In genomic region chrX:119758682-119759332, GRCh38 we compare ENCODE assay signal across 8 cellular contexts. TPM values are rescaled to one million over a fixed set of nuclear protein-coding genes. Genes with fewer than 3 reads are reported as not detected.
DNase-seq lines count a peak whose midpoint lies in the region; ATAC-seq and TF ChIP-seq lines count a peak whose summit lies in the region.

No MANE protein-coding gene starts in this region.

- H2AFZ ChIP-seq in MM.1S (ENCODE audit: low read length) = peak overlapping the region; percentile 81

- H3K79me2 ChIP-seq in MM.1S (ENCODE audit: low read length) = no peaks in the 10 kb centered on the region

- H3K9me3 ChIP-seq in MM.1S (replicated peaks; ENCODE audit: insufficient read depth, low read length) (no peaks in the 10 kb centered on the region), left ventricle myocardium inferior (replicated peaks) (no peaks in the 10 kb centered on the region), sigmoid colon (no peaks in the 10 kb centered on the region)

- peaks cover 33% of the 10 kb centered on the region for H3F3A ChIP-seq in MM.1S (ENCODE audit: insufficient read depth, low read length)

- H3K4me2 ChIP-seq in MM.1S (ENCODE audit: low read depth, low read length) = peak overlapping the region; percentile 60

- DNase-seq in MM.1S (peak; percentile 52), activated gamma-delta T cell treated with Interleukin-2 at 50 U/mL for 16 hours (peak; percentile 10), left ventricle myocardium inferior (peak; percentile 13), sigmoid colon (no peak), occipital lobe (lab: John Stamatoyannopoulos, UW) (no peak), SIG-M5 (lab: John Stamatoyannopoulos, UW) (no peak)

- H3K27me3 ChIP-seq in MM.1S (replicated peaks; ENCODE audit: insufficient read depth, low read length) = no peaks in the 10 kb centered on the region
- H3K27me3 ChIP-seq in left ventricle myocardium inferior (ENCODE audit: low read depth) = peaks cover 13% of the 10 kb centered on the region
- H3K27me3 ChIP-seq in sigmoid colon = peaks cover 8 to 21% (median 11%) of the 10 kb centered on the region in 3 donors

- ATAC-seq in GM18858 (IDR thresholded peaks at IDR 0.05; ENCODE audit: unreplicated experiment) = no peak

- no peaks in the 10 kb centered on the region for H4K20me1 ChIP-seq in MM.1S (ENCODE audit: insufficient read depth, low read length)

- H3K4me1 ChIP-seq in MM.1S (ENCODE audit: low read length) = peaks cover 52% of the 10 kb centered on the region
- no peaks in the 10 kb centered on the region for H3K4me1 ChIP-seq in left ventricle myocardium inferior
- peaks cover 0 to 17% (median 7%) of the 10 kb centered on the region in 4 donors for H3K4me1 ChIP-seq in sigmoid colon

- H3K9ac ChIP-seq in MM.1S (ENCODE audit: low read length) = peak overlapping the region; percentile 60; the same call in 1 of the 2 replicates

- H3K4me3 ChIP-seq in MM.1S (ENCODE audit: low read length) (peak overlapping the region; percentile 67), left ventricle myocardium inferior (peak overlapping the region; percentile 65), sigmoid colon (peak overlapping the region; percentile 14 to 51 (median 44))

- intact Hi-C loops in left ventricle myocardium inferior (cut with micrococcal nuclease) = no loop called here
- intact Hi-C loops in sigmoid colon (cut with DNase I) = no loop called here

- TF ChIP-seq POLR2A in sigmoid colon (IDR thresholded peaks at IDR 0.05) = no peak

- no peaks in the 10 kb centered on the region for H3K36me3 ChIP-seq in MM.1S (replicated peaks; ENCODE audit: insufficient read depth, low read length)
- H3K36me3 ChIP-seq in left ventricle myocardium inferior = no peaks in the 10 kb centered on the region
- H3K36me3 ChIP-seq in sigmoid colon = no peaks in the 10 kb centered on the region

- peak overlapping the region; percentile 71 for H3K27ac ChIP-seq in C4-2B
- H3K27ac ChIP-seq in MM.1S (ENCODE audit: low read length) = peak overlapping the region; percentile 37; the same call in 1 of the 2 replicates
- H3K27ac ChIP-seq in left ventricle myocardium inferior (replicated peaks) = no peak overlapping the region
- H3K27ac ChIP-seq in sigmoid colon = peak overlapping the region in 2 of 4 donors; percentile 8 to 11

- H3K9me2 ChIP-seq in MM.1S (replicated peaks; ENCODE audit: insufficient read depth, low read length) = no peaks in the 10 kb centered on the region

- 3% methylated on average over 71 of the region's 71 CpGs for WGBS in sigmoid colon, 2 donors

- no peak; the same call in 1 of the 2 replicates for TF ChIP-seq CTCF in C4-2B (conservative IDR thresholded peaks at IDR 0.05)
- no peak for TF ChIP-seq CTCF in MM.1S (IDR thresholded peaks at IDR 0.05; ENCODE audit: low read length)
- TF ChIP-seq CTCF in left ventricle myocardium inferior (IDR thresholded peaks at IDR 0.05; ENCODE audit: borderline replicate concordance) = no peak
- TF ChIP-seq CTCF in sigmoid colon (IDR thresholded peaks at IDR 0.05) = no peak

- no peak for TF ChIP-seq EP300 in sigmoid colon (IDR thresholded peaks at IDR 0.05)

RNA-seq across cellular contexts. Expression of gene SOWAHD, which starts 0.4 kb away (rescaled TPM):
- total RNA-seq in left ventricle myocardium inferior = 0.33 TPM
- under 1 TPM in 1 of 4 donors, not detected in 3; 0.54 TPM for total RNA-seq in sigmoid colon
- 1 to 10 TPM; 3.0 to 5.3 (median 3.6) TPM for polyA plus RNA-seq in sigmoid colon
- total RNA-seq in occipital lobe = not detected

RNA-seq across cellular contexts. Expression of gene RPL39, which starts 32.6 kb away (rescaled TPM):
- total RNA-seq in left ventricle myocardium inferior (1,056 TPM), sigmoid colon (1,000 to 10,000 TPM; 1,495 to 7,662 (median 5,013) TPM), occipital lobe (2,835 TPM)
- over 10,000 TPM in 1 of 3 donors, 1,000 to 10,000 TPM in 2; 6,879 to 11,369 (median 6,972) TPM for polyA plus RNA-seq in sigmoid colon

Comparison
In these comparisons a context has a peak if more than half of its experiments do, and no peak if none do; other contexts are left out.
1. DNase-seq: peak in MM.1S (single experiment), activated gamma-delta T cell treated with Interleukin-2 at 50 U/mL for 16 hours (single experiment) and left ventricle myocardium inferior (single experiment); none in sigmoid colon (single experiment), occipital lobe (single experiment) and SIG-M5 (single experiment).
2. Peak in every context shown above with its lines, with median percentiles within 50 percentile points of each other: H3K4me3 ChIP-seq.